In the genomic region with DNA sequence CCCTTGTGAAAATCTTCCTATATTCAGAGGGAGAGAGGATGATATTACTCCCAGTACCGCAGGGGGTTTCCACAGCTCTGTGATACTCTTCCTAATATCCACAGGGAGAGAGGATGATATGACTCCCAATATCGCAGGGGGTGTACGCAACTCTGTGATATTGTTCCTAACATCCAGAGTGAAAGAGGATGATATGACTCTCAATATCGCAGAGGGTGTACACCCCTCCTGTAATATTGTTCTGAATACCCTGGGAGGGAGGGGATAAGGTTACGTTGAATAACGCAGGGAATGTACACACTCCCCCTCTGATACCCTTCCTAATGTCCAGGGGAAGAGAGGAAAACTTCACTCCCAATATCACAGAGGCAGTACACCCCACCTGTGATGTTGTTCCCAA, we compare ENCODE assay signal across 5 cellular contexts. TPM values are rescaled to one million over a fixed set of nuclear protein-coding genes. Genes with fewer than 3 reads are reported as not detected.
"Had no signal": no experiment of that assay in that cellular context is flagged by ENCODE, and none has a peak within 500 bp of the region (broad histone marks: within the 10 kb centered on the region; RNA-seq: fewer than 3 reads in every experiment).

No MANE protein-coding gene starts in this region.

RNA-seq across cellular contexts. Expression of a gene that starts 30.4 kb away (rescaled TPM):
- total RNA-seq: HepG2, HT-29, HT1080, IMR-90 had no signal
- polyA plus RNA-seq: HepG2, IMR-90 had no signal

RNA-seq across cellular contexts. Expression of a gene that starts 54.2 kb away (rescaled TPM):
- total RNA-seq: HepG2, HT-29, HT1080, IMR-90 had no signal
- polyA plus RNA-seq: IgD-negative memory B cell, IMR-90 had no signal
